9 cellular contexts compared by ENCODE assay signal in genomic region chr2:61177727-61178549, GRCh38. TPM values are rescaled to one million over a fixed set of nuclear protein-coding genes. Genes with fewer than 3 reads are reported as not detected.
DNase-seq lines count a peak whose midpoint lies in the region; ATAC-seq, FAIRE-seq and TF ChIP-seq lines count a peak whose summit lies in the region.
"Had no signal": no experiment of that assay in that cellular context is flagged by ENCODE, and none has a peak within 500 bp of the region (broad histone marks: within the 10 kb centered on the region; RNA-seq: fewer than 3 reads in every experiment).

No MANE protein-coding gene starts in this region.

- FAIRE-seq in GM12892 (lab: Jason Lieb, UNC), result peak; percentile 48
- FAIRE-seq: islet of Langerhans had no signal

- H3K27me3 ChIP-seq in heart right ventricle, result no peaks in the 10 kb centered on the region

- peaks cover 21 to 56% (median 52%) of the 10 kb centered on the region in 9 donors for H3K4me1 ChIP-seq in heart right ventricle

- peaks cover 0 to 39% (median 19%) of the 10 kb centered on the region in 9 donors for H3K36me3 ChIP-seq in heart right ventricle

- ATAC-seq in HG02588 (IDR thresholded peaks at IDR 0.05; ENCODE audit: unreplicated experiment), result peak; percentile 7
- ATAC-seq in heart right ventricle, result peak; percentile 0 to 25 (median 10)
- ATAC-seq in HG03565 (IDR thresholded peaks at IDR 0.05; ENCODE audit: unreplicated experiment), result no peak

- intact Hi-C loops in heart right ventricle (cut with DNase I), result loop anchor here in 3 of 10 donors (2.0 to 10.0 kb wide), 3 partner anchors 75 to 297 kb away; partner anchors contain the start of genes SANBR (in 1 of the 3) and USP34 (in 1 of the 3)

- DNase-seq in GM12892 (ENCODE audit: insufficient read length) (peak; percentile 29), OCI-M1 (lab: John Stamatoyannopoulos, UW) (peak; percentile 58), heart right ventricle (peak; percentile 33 to 44), retinal pigment epithelial cell (ENCODE audit: low read depth) (no peak), NCI-H2107 treated with DMSO at 0.1 percent for 48 hours (lab: John Stamatoyannopoulos, UW; ENCODE audit: unreplicated experiment) (no peak)
- peak; percentile 52 for DNase-seq in activated naive CD4-positive, alpha-beta T cell treated with anti-CD3 and anti-CD28 coated beads, Interleukin-2, amount 50 U/mL, for 16 hours

- H3K27ac ChIP-seq in heart right ventricle, result peak overlapping the region; percentile 94 to 100 (median 98)

- peak; percentile 12; the same call in 1 of the 2 replicates for TF ChIP-seq POLR2A in GM12892 (IDR thresholded peaks at IDR 0.05; ENCODE audit: low read depth, low read length)

- H3K9me3 ChIP-seq in heart right ventricle, result no peaks in the 10 kb centered on the region

- WGBS in heart right ventricle, 2 donors, result 16 to 19% methylated on average over 44 to 45 of the region's 45 CpGs

- peak overlapping the region; percentile 62 to 97 (median 86) for H3K4me3 ChIP-seq in heart right ventricle
- H3K4me3 ChIP-seq in retinal pigment epithelial cell (ENCODE audit: low read length), result peak overlapping the region; percentile 62

- TF ChIP-seq CTCF in heart right ventricle (IDR thresholded peaks at IDR 0.05) (no peak), retinal pigment epithelial cell (conservative IDR thresholded peaks at IDR 0.05; ENCODE audit: low read depth, low read length) (no peak)

RNA-seq across cellular contexts. Expression of gene C2orf74, which starts 15.9 kb away (rescaled TPM):
- polyA plus RNA-seq in GM12892 (2012; ENCODE audit: missing spikeins), result 15.8 TPM
- total RNA-seq in heart right ventricle, result 10 to 100 TPM; 16.5 to 29.8 (median 24.0) TPM
- polyA plus RNA-seq in heart right ventricle, result 10 to 100 TPM; 20.3 to 39.0 TPM

Comparison
In these comparisons a context has a peak if more than half of its experiments do, and no peak if none do; other contexts are left out.
1. DNase-seq: peak in GM12892 (single experiment), OCI-M1 (single experiment), activated naive CD4-positive, alpha-beta T cell treated with anti-CD3 and anti-CD28 coated beads, Interleukin-2, amount 50 U/mL, for 16 hours (single experiment) and heart right ventricle (2 of 2); none in retinal pigment epithelial cell (single experiment) and NCI-H2107 treated with DMSO at 0.1 percent for 48 hours (single experiment).